In the genomic region with DNA sequence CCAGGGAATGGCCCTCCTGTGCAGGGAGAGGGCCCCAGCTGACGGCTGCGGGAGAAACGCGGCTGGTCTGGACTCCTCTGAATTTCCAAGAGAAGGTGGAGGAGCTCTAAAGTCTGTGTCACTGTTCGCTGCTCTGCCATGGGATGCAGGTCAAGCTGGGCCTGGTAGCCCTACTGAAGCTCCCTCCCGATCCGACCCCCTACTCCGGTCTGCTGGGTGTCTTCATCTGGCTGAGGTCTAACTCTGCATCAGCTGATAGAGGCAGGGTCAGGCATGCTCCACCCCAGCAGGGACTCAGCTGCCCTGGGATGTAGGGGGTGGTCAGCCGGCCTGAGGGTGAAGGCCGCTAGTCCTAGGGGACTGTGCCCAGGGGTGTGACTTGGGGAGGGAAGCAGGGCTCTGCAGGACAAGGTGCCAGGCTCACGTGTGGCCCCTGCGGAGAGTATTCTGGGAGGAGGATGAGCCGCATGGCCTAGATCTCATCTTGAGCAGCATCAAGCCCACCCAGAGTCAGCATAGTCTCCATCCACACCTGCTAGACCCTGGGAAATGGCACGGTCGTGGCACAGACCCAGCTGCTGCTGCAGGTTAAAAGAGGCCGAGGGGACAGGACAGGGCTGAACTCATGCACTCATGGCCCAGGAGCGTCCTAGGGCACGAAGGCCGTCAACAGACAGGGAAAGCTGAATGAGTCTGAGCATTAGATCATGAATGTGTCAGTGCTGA, we compare ENCODE assay signal across 10 cellular contexts. TPM values are rescaled to one million over a fixed set of nuclear protein-coding genes. Genes with fewer than 3 reads are reported as not detected.
A peak's percentile ranks its signal among the peaks of the same experiment; 100 is the strongest.
DNase-seq lines count a peak whose midpoint lies in the region; ATAC-seq and TF ChIP-seq lines count a peak whose summit lies in the region.
"Had no signal": no experiment of that assay in that cellular context is flagged by ENCODE, and none has a peak within 500 bp of the region (broad histone marks: within the 10 kb centered on the region; RNA-seq: fewer than 3 reads in every experiment).

No MANE protein-coding gene starts in this region.

- H3K36me3 ChIP-seq in body of pancreas (replicated peaks in 1 of 2; ENCODE audit: insufficient read depth in 1 of 2, low read depth in 2 of 2) (peaks cover 0 to 3% of the 10 kb centered on the region in 2 donors), kidney epithelial cell (ENCODE audit: control insufficient read depth, insufficient read depth, low read length) (peaks cover 5% of the 10 kb centered on the region)

- no peaks in the 10 kb centered on the region for H3K36me3 Mint-ChIP-seq in stimulated activated naive B cell treated with anti-CD40 and anti-IgM and Interleukin-4, amounts not matched to agents 10 μg/mL and 1 μg/mL and 100 μg/mL, for 72 hours

- peak overlapping the region; percentile 68; the same call in 1 of the 2 replicates for H3K4me3 ChIP-seq in HL-60 (replicated peaks; ENCODE audit: insufficient read depth, low read length)
- H3K4me3 ChIP-seq in body of pancreas = peak overlapping the region; percentile 39 to 93
- H3K4me3 ChIP-seq in kidney epithelial cell (ENCODE audit: low read depth, low read length) = peak overlapping the region; percentile 81

- H3K9me3 Mint-ChIP-seq in stimulated activated naive B cell treated with anti-CD40 and anti-IgM and Interleukin-4, amounts not matched to agents 10 μg/mL and 1 μg/mL and 100 μg/mL, for 72 hours = peaks cover 0 to 1% of the 10 kb centered on the region in 2 donors

- peak overlapping the region; percentile 75 for H3K4me3 Mint-ChIP-seq in stimulated activated naive B cell treated with anti-CD40 and anti-IgM and Interleukin-4, amounts not matched to agents 10 μg/mL and 1 μg/mL and 100 μg/mL, for 72 hours

- WGBS in body of pancreas, 2 donors = 42 to 58% methylated on average over 13 to 19 of the region's 19 CpGs

- peaks cover 27 to 31% of the 10 kb centered on the region in 2 donors for H3K27me3 Mint-ChIP-seq in stimulated activated naive B cell treated with anti-CD40 and anti-IgM and Interleukin-4, amounts not matched to agents 10 μg/mL and 1 μg/mL and 100 μg/mL, for 72 hours

- no peak overlapping the region for H3K27ac Mint-ChIP-seq in stimulated activated naive B cell treated with anti-CD40 and anti-IgM and Interleukin-4, amounts not matched to agents 10 μg/mL and 1 μg/mL and 100 μg/mL, for 72 hours

- H3K9me3 ChIP-seq in body of pancreas = no peaks in the 10 kb centered on the region
- H3K9me3 ChIP-seq: adrenal gland had no signal

- TF ChIP-seq CTCF in HL-60 (IDR thresholded peaks at IDR 0.05; ENCODE audit: insufficient read depth, low read length) = no peak
- TF ChIP-seq CTCF in body of pancreas (IDR thresholded peaks at IDR 0.05) = no peak
- no peak for TF ChIP-seq CTCF in kidney epithelial cell (IDR thresholded peaks at IDR 0.05; ENCODE audit: insufficient read depth, low read length, poor library complexity, severe bottlenecking)
- no peak for TF ChIP-seq CTCF in GM13976 (IDR thresholded peaks at IDR 0.05; ENCODE audit: borderline replicate concordance, control extremely low read depth, extremely low read depth, insufficient read depth, missing control alignments)

- no peak for TF ChIP-seq POLR2A in body of pancreas (IDR thresholded peaks at IDR 0.05)

- DNase-seq in HL-60 (ENCODE audit: low read depth in 1 of 2, low spot score in 1 of 2) (no peak), body of pancreas (no peak), kidney epithelial cell (ENCODE audit: low read depth) (no peak), GM13976 (ENCODE audit: low spot score) (no peak), NCI-H1048 (lab: John Stamatoyannopoulos, UW) (no peak)
- DNase-seq in stimulated activated naive B cell treated with anti-CD40 and anti-IgM and Interleukin-4, amounts not matched to agents 10 μg/mL and 1 μg/mL and 100 μg/mL, for 72 hours = no peak
- no peak for DNase-seq in stimulated activated naive CD4-positive, alpha-beta T cell (lab: John Stamatoyannopoulos, UW)

- H3K27me3 ChIP-seq in HL-60 (ENCODE audit: insufficient read depth, poor library complexity, severe bottlenecking) (no peaks in the 10 kb centered on the region), body of pancreas (no peaks in the 10 kb centered on the region), kidney epithelial cell (ENCODE audit: control insufficient read depth, insufficient read depth, low read length) (no peaks in the 10 kb centered on the region)
- H3K27me3 ChIP-seq: adrenal gland had no signal

- peaks cover 30% of the 10 kb centered on the region for H3K4me1 ChIP-seq in body of pancreas

- H3K27ac ChIP-seq in HL-60 (replicated peaks) (no peak overlapping the region), body of pancreas (peak overlapping the region in 2 of 4 donors; percentile 80 to 93)

- in situ Hi-C loops in GM13976 (cut with MboI; ENCODE audit: low sequenced_read_pairs, unreplicated experiment) = no loop called here

- intact Hi-C loops in body of pancreas (cut with DNase I) = no loop called here

- H3K4me1 Mint-ChIP-seq in stimulated activated naive B cell treated with anti-CD40 and anti-IgM and Interleukin-4, amounts not matched to agents 10 μg/mL and 1 μg/mL and 100 μg/mL, for 72 hours = peaks cover 6 to 29% of the 10 kb centered on the region in 2 donors

- ATAC-seq in body of pancreas (no peak), GM18498 (IDR thresholded peaks at IDR 0.05; ENCODE audit: unreplicated experiment) (no peak)
- ATAC-seq in stimulated activated naive B cell treated with anti-CD40 and anti-IgM and Interleukin-4, amounts not matched to agents 10 μg/mL and 1 μg/mL and 100 μg/mL, for 72 hours (replicated peaks) = no peak

RNA-seq across cellular contexts. Expression of a gene that starts 1.4 kb away (rescaled TPM):
- total RNA-seq in body of pancreas (100 to 1,000 TPM; 491 to 654 TPM), kidney epithelial cell (303 and 381 TPM in 2 replicates)

RNA-seq across cellular contexts. Expression of a gene that starts 30.6 kb away (rescaled TPM):
- total RNA-seq in body of pancreas (1 to 10 TPM in 1 of 2 donors, not detected in 1; 3.6 TPM), kidney epithelial cell (not detected in 2 replicates)
- total RNA-seq: adrenal gland, RPMI7951 had no signal

RNA-seq across cellular contexts. Expression of a gene that starts 52.5 kb away (rescaled TPM):
- total RNA-seq in body of pancreas (not detected), kidney epithelial cell (not detected in 2 replicates)
- total RNA-seq: adrenal gland, RPMI7951 had no signal
